Comparison of ENCODE assay signal across 20 cellular contexts in the genomic region with DNA sequence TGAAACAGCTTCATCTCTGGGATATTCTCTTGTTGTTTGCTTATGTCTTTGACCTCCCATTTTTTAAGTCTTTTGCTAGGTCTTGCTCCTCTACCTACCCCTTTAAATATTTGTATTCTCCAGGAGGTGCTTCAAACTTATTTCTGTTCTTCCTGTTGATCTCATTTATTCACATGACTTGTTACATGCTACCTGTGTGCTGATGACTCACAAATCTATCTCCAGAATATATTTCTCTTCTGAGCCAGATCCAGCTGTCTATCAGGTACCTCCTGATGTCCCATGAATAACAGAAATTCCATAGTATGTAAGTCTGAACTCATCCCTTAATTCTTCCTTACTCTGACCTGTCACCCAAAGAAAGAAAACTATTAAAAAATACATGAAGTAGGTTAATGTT. TPM values are rescaled to one million over a fixed set of nuclear protein-coding genes. Genes with fewer than 3 reads are reported as not detected.
DNase-seq lines count a peak whose midpoint lies in the region; ATAC-seq and TF ChIP-seq lines count a peak whose summit lies in the region.
"Had no signal": no experiment of that assay in that cellular context is flagged by ENCODE, and none has a peak within 500 bp of the region (broad histone marks: within the 10 kb centered on the region; RNA-seq: fewer than 3 reads in every experiment).

No MANE protein-coding gene starts in this region.

- no peaks in the 10 kb centered on the region for H3K36me3 ChIP-seq in RWPE2 (ENCODE audit: low read depth)

- H3K4me3 ChIP-seq in RWPE2 (ENCODE audit: severe bottlenecking) (no peak overlapping the region), foreskin fibroblast (ENCODE audit: low read depth in 1 of 2, low read length in 2 of 2) (no peak overlapping the region)

- H3K27me3 ChIP-seq in RWPE2 (ENCODE audit: insufficient read depth, poor library complexity, severe bottlenecking) (no peaks in the 10 kb centered on the region), foreskin keratinocyte (no peaks in the 10 kb centered on the region)

- ATAC-seq in activated T-cell treated with anti-CD3 and anti-CD28 coated beads, Interleukin-2, amount 50 U/mL, for 72 hours (replicated peaks in 1 of 2): no peak
- peak; percentile 86 for ATAC-seq in RWPE2 (ENCODE audit: low read depth)
- peak; percentile 99 for ATAC-seq in foreskin keratinocyte
- ATAC-seq in stimulated activated naive B cell treated with anti-CD40 and anti-IgM and Interleukin-4, amounts not matched to agents 10 μg/mL and 1 μg/mL and 100 μg/mL, for 72 hours (replicated peaks): no peak
- ATAC-seq: HCT116, left cardiac atrium had no signal

- H3K27ac ChIP-seq in RWPE2 (ENCODE audit: poor library complexity, severe bottlenecking) (peak overlapping the region; percentile 1), foreskin keratinocyte (peak overlapping the region; percentile 65)

- H3K4me1 Mint-ChIP-seq in activated T-cell treated with anti-CD3 and anti-CD28 coated beads, Interleukin-2, amount 50 U/mL, for 72 hours (ENCODE audit: low read depth): peaks cover 62% of the 10 kb centered on the region
- peaks cover 34 to 61% of the 10 kb centered on the region in 2 donors for H3K4me1 Mint-ChIP-seq in stimulated activated naive B cell treated with anti-CD40 and anti-IgM and Interleukin-4, amounts not matched to agents 10 μg/mL and 1 μg/mL and 100 μg/mL, for 72 hours

- no peaks in the 10 kb centered on the region for H3K9me3 ChIP-seq in RWPE2 (ENCODE audit: severe bottlenecking)

- TF ChIP-seq CTCF in RWPE2 (IDR thresholded peaks at IDR 0.05; ENCODE audit: poor library complexity, severe bottlenecking) (no peak), foreskin keratinocyte (conservative IDR thresholded peaks at IDR 0.05) (no peak), foreskin fibroblast (IDR thresholded peaks at IDR 0.05; ENCODE audit: low read depth, low read length) (no peak)

- H3K4me3 Mint-ChIP-seq in activated T-cell treated with anti-CD3 and anti-CD28 coated beads, Interleukin-2, amount 50 U/mL, for 72 hours: peak overlapping the region; percentile 11 to 41
- H3K4me3 Mint-ChIP-seq in stimulated activated naive B cell treated with anti-CD40 and anti-IgM and Interleukin-4, amounts not matched to agents 10 μg/mL and 1 μg/mL and 100 μg/mL, for 72 hours: no peak overlapping the region
- H3K4me3 Mint-ChIP-seq: dendritic cell treated with granulocyte-macrophage colony-stimulating factor and Interleukin-4, amounts not matched to agents 40 ng/mL and 50 ng/mL, for 4 days had no signal

- H3K36me3 Mint-ChIP-seq in activated T-cell treated with anti-CD3 and anti-CD28 coated beads, Interleukin-2, amount 50 U/mL, for 72 hours (ENCODE audit: insufficient read depth in 2 of 2): peaks cover 5 to 9% of the 10 kb centered on the region in 2 donors
- peaks cover 25 to 27% of the 10 kb centered on the region in 2 donors for H3K36me3 Mint-ChIP-seq in stimulated activated naive B cell treated with anti-CD40 and anti-IgM and Interleukin-4, amounts not matched to agents 10 μg/mL and 1 μg/mL and 100 μg/mL, for 72 hours

- H3K4me1 ChIP-seq in RWPE2 (ENCODE audit: insufficient read depth, poor library complexity, severe bottlenecking) (peaks cover 17% of the 10 kb centered on the region), foreskin keratinocyte (no peaks in the 10 kb centered on the region)

- H3K9me3 Mint-ChIP-seq in activated T-cell treated with anti-CD3 and anti-CD28 coated beads, Interleukin-2, amount 50 U/mL, for 72 hours: no peaks in the 10 kb centered on the region
- H3K9me3 Mint-ChIP-seq in stimulated activated naive B cell treated with anti-CD40 and anti-IgM and Interleukin-4, amounts not matched to agents 10 μg/mL and 1 μg/mL and 100 μg/mL, for 72 hours: peaks cover 0 to 3% of the 10 kb centered on the region in 2 donors

- no peaks in the 10 kb centered on the region for H3K27me3 Mint-ChIP-seq in activated T-cell treated with anti-CD3 and anti-CD28 coated beads, Interleukin-2, amount 50 U/mL, for 72 hours (ENCODE audit: low read depth)
- H3K27me3 Mint-ChIP-seq in stimulated activated naive B cell treated with anti-CD40 and anti-IgM and Interleukin-4, amounts not matched to agents 10 μg/mL and 1 μg/mL and 100 μg/mL, for 72 hours: no peaks in the 10 kb centered on the region
- H3K27me3 Mint-ChIP-seq: dendritic cell treated with granulocyte-macrophage colony-stimulating factor and Interleukin-4, amounts not matched to agents 40 ng/mL and 50 ng/mL, for 4 days had no signal

- DNase-seq in activated T-cell treated with anti-CD3 and anti-CD28 coated beads, Interleukin-2, amount 50 U/mL, for 72 hours: no peak
- no peak for DNase-seq in activated T-cell treated with anti-CD3 and anti-CD28 coated beads, Interleukin-2, amount 50 U/mL, for 48 hours
- DNase-seq in RWPE2 (ENCODE audit: low spot score): no peak
- peak; percentile 58 to 82 for DNase-seq in foreskin keratinocyte
- DNase-seq in stimulated activated naive B cell treated with anti-CD40 and anti-IgM and Interleukin-4, amounts not matched to agents 10 μg/mL and 1 μg/mL and 100 μg/mL, for 72 hours: no peak
- no peak for DNase-seq in SKM-1 treated with dmso at 0.1 percent for 144 hours (lab: John Stamatoyannopoulos, UW; ENCODE audit: unreplicated experiment)
- no peak for DNase-seq in NK-92 (lab: John Stamatoyannopoulos, UW; ENCODE audit: unreplicated experiment)
- DNase-seq in foreskin fibroblast: no peak
- DNase-seq: ACHN; activated CD4-positive, alpha-beta T cell treated with anti-CD3 and anti-CD28 coated beads, Interleukin-2, amount 50 U/mL, for 1 hour; activated effector memory CD4-positive, alpha-beta T cell treated with Interleukin-2 at 50 U/mL for 16 hours; aorta; COR-L47; GDM1; left cardiac atrium; NCI-H1105; Right ventricle myocardium superior; stimulated activated naive CD4-positive, alpha-beta T cell treated with Interleukin-2 at 50 U/mL for 16 hours had no signal

- peak overlapping the region; percentile 36 for H3K27ac Mint-ChIP-seq in activated T-cell treated with anti-CD3 and anti-CD28 coated beads, Interleukin-2, amount 50 U/mL, for 72 hours
- peak overlapping the region; percentile 11 for H3K27ac Mint-ChIP-seq in stimulated activated naive B cell treated with anti-CD40 and anti-IgM and Interleukin-4, amounts not matched to agents 10 μg/mL and 1 μg/mL and 100 μg/mL, for 72 hours
- H3K27ac Mint-ChIP-seq: dendritic cell treated with granulocyte-macrophage colony-stimulating factor and Interleukin-4, amounts not matched to agents 40 ng/mL and 50 ng/mL, for 4 days had no signal

RNA-seq across cellular contexts. Expression of a gene that starts 11.0 kb away (rescaled TPM):
- total RNA-seq in activated T-cell treated with anti-CD3 and anti-CD28 coated beads, Interleukin-2, amount 50 U/mL, for 72 hours: 10 to 100 TPM; 56.3 to 60.9 TPM
- 22.8 and 24.9 TPM in 2 replicates for total RNA-seq in foreskin keratinocyte
- polyA plus RNA-seq in foreskin keratinocyte: 7.4 and 7.8 TPM in 2 replicates

Comparison
In these comparisons a context has a peak if more than half of its experiments do, and no peak if none do; other contexts are left out.
1. ATAC-seq: peak in RWPE2 (single experiment) and foreskin keratinocyte (single experiment); none in activated T-cell treated with anti-CD3 and anti-CD28 coated beads, Interleukin-2, amount 50 U/mL, for 72 hours (0 of 2) and stimulated activated naive B cell treated with anti-CD40 and anti-IgM and Interleukin-4, amounts not matched to agents 10 μg/mL and 1 μg/mL and 100 μg/mL, for 72 hours (0 of 2).
2. DNase-seq: peak in foreskin keratinocyte (2 of 2); none in activated T-cell treated with anti-CD3 and anti-CD28 coated beads, Interleukin-2, amount 50 U/mL, for 72 hours (0 of 2), activated T-cell treated with anti-CD3 and anti-CD28 coated beads, Interleukin-2, amount 50 U/mL, for 48 hours (0 of 2), RWPE2 (single experiment), stimulated activated naive B cell treated with anti-CD40 and anti-IgM and Interleukin-4, amounts not matched to agents 10 μg/mL and 1 μg/mL and 100 μg/mL, for 72 hours (single experiment), SKM-1 treated with dmso at 0.1 percent for 144 hours (single experiment), NK-92 (single experiment) and foreskin fibroblast (0 of 2).
3. H3K4me3 Mint-ChIP-seq: peak in activated T-cell treated with anti-CD3 and anti-CD28 coated beads, Interleukin-2, amount 50 U/mL, for 72 hours (2 of 2); none in stimulated activated naive B cell treated with anti-CD40 and anti-IgM and Interleukin-4, amounts not matched to agents 10 μg/mL and 1 μg/mL and 100 μg/mL, for 72 hours (0 of 2).